In genomic region chr9:128098936-128099931, GRCh38 we compare ENCODE assay signal across 10 cellular contexts. TPM values are rescaled to one million over a fixed set of nuclear protein-coding genes. Genes with fewer than 3 reads are reported as not detected.
DNase-seq lines count a peak whose midpoint lies in the region; ATAC-seq and TF ChIP-seq lines count a peak whose summit lies in the region.
"Had no signal": no experiment of that assay in that cellular context is flagged by ENCODE, and none has a peak within 500 bp of the region (broad histone marks: within the 10 kb centered on the region; RNA-seq: fewer than 3 reads in every experiment).

No MANE protein-coding gene starts in this region.

- intact Hi-C loops in esophagus squamous epithelium (cut with DNase I) = no loop called here

- no peak for TF ChIP-seq POLR2A in esophagus squamous epithelium (IDR thresholded peaks at IDR 0.05)

- H2AFZ ChIP-seq in neuron (ENCODE audit: low read depth, low read length) = no peak overlapping the region

- 20 to 51% methylated on average over 12 to 18 of the region's 24 CpGs for WGBS in esophagus squamous epithelium, 2 donors

- TF ChIP-seq CTCF in BJ (IDR thresholded peaks at IDR 0.05; ENCODE audit: insufficient read depth, low read depth, low read length) (no peak), esophagus squamous epithelium (IDR thresholded peaks at IDR 0.05) (no peak)

- peak overlapping the region; percentile 51 for H3K27ac ChIP-seq in SJCRH30
- H3K27ac ChIP-seq in esophagus squamous epithelium = peak overlapping the region; percentile 89 to 96 (median 92)

- H3K4me1 ChIP-seq in SJCRH30 (peaks cover 37% of the 10 kb centered on the region), esophagus squamous epithelium (peaks cover 41 to 96% (median 47%) of the 10 kb centered on the region in 3 donors), neuron (ENCODE audit: insufficient read depth, low read length) (peaks cover 40% of the 10 kb centered on the region)

- H3K36me3 ChIP-seq in BJ (ENCODE audit: control insufficient read depth, insufficient read depth, low read length) (peaks cover 26% of the 10 kb centered on the region), SJCRH30 (peaks cover 21% of the 10 kb centered on the region), esophagus squamous epithelium (peaks cover 9 to 39% (median 36%) of the 10 kb centered on the region in 3 donors), neuron (ENCODE audit: insufficient read depth, low read length) (peaks cover 35% of the 10 kb centered on the region)

- CTCF ChIA-PET in BJ (lab: Yijun Ruan, JAX) = interaction anchor here (0.6 to 5.5 kb wide), 11 partner anchors 10 to 1543 kb away, joined by 3 to 33 read pairs (median 3); partner anchors contain the start of gene PIP5KL1

- H3K4me3 ChIP-seq in BJ (ENCODE audit: low read depth, low read length) (peak overlapping the region; percentile 49), SJCRH30 (peak overlapping the region; percentile 46), esophagus squamous epithelium (peak overlapping the region; percentile 31 to 65 (median 50)), neuron (ENCODE audit: low read length) (peak overlapping the region; percentile 54)

- H3K27me3 ChIP-seq in BJ (ENCODE audit: control insufficient read depth, insufficient read depth, low read length) (no peaks in the 10 kb centered on the region), SJCRH30 (no peaks in the 10 kb centered on the region), esophagus squamous epithelium (no peaks in the 10 kb centered on the region), neuron (ENCODE audit: insufficient read depth, low read length) (no peaks in the 10 kb centered on the region)

- DNase-seq in BJ (ENCODE audit: low read depth) (no peak), SJCRH30 (no peak), esophagus squamous epithelium (lab: John Stamatoyannopoulos, UW) (no peak), NCI-H1092 (lab: John Stamatoyannopoulos, UW) (no peak), KG1 (lab: John Stamatoyannopoulos, UW) (no peak), AML-193 (lab: John Stamatoyannopoulos, UW) (no peak)
- DNase-seq: stimulated activated CD4-positive, alpha-beta T cell treated with anti-CD3 and anti-CD28 coated beads, Interleukin-12 subunit alpha, Interleukin-12 subunit beta, amount 100 ng/mL, for 4 hours had no signal

- H3K9me3 ChIP-seq in SJCRH30 (replicated peaks) = no peaks in the 10 kb centered on the region
- H3K9me3 ChIP-seq in esophagus squamous epithelium = no peaks in the 10 kb centered on the region
- no peaks in the 10 kb centered on the region for H3K9me3 ChIP-seq in neuron (ENCODE audit: low read length)

- no peak for ATAC-seq in HG02981 (IDR thresholded peaks at IDR 0.05; ENCODE audit: unreplicated experiment)

- POLR2A ChIA-PET in BJ (lab: Charles Lee) = interaction anchor here (0.6 kb wide), 1 partner anchor 87 kb away, joined by 8 read pairs; no protein-coding TSS in a partner anchor

RNA-seq across cellular contexts. Expression of gene PTGES2, which starts 28.3 kb away (rescaled TPM):
- polyA plus RNA-seq in BJ (2011; rRNA removed) = 59.7 and 91.9 TPM in 2 replicates
- polyA minus RNA-seq in BJ (2011; rRNA and poly(A)+ RNA removed) = 35.4 and 59.8 TPM in 2 replicates
- total RNA-seq in SJCRH30 (2014; rRNA removed; shearing (Covaris generic)) = 53.8 and 56.7 TPM in 2 replicates
- 100 to 1,000 TPM in 1 of 4 donors, 10 to 100 TPM in 3; 54.2 to 118 (median 83.0) TPM for total RNA-seq in esophagus squamous epithelium

RNA-seq across cellular contexts. Expression of gene SLC25A25, which starts 31.2 kb away (rescaled TPM):
- 10.2 and 12.9 TPM in 2 replicates for polyA plus RNA-seq in BJ (2011; rRNA removed)
- polyA minus RNA-seq in BJ (2011; rRNA and poly(A)+ RNA removed) = 12.9 and 21.2 TPM in 2 replicates
- 24.1 and 29.3 TPM in 2 replicates for total RNA-seq in SJCRH30 (2014; rRNA removed; shearing (Covaris generic))
- total RNA-seq in esophagus squamous epithelium = 10 to 100 TPM; 15.8 to 37.9 (median 24.1) TPM

RNA-seq across cellular contexts. Expression of gene NAIF1, which starts 32.1 kb away (rescaled TPM):
- polyA plus RNA-seq in BJ (2011; rRNA removed) = 8.2 and 10.6 TPM in 2 replicates
- polyA minus RNA-seq in BJ (2011; rRNA and poly(A)+ RNA removed) = 5.4 and 8.1 TPM in 2 replicates
- 8.5 and 9.0 TPM in 2 replicates for total RNA-seq in SJCRH30 (2014; rRNA removed; shearing (Covaris generic))
- total RNA-seq in esophagus squamous epithelium = 1 to 10 TPM; 6.3 to 8.8 (median 7.8) TPM

RNA-seq across cellular contexts. Expression of gene LCN2, which starts 50.0 kb away (rescaled TPM):
- polyA plus RNA-seq in BJ (2011; rRNA removed) = not detected in 2 replicates
- not detected in 2 replicates for polyA minus RNA-seq in BJ (2011; rRNA and poly(A)+ RNA removed)
- not detected in 2 replicates for total RNA-seq in SJCRH30 (2014; rRNA removed; shearing (Covaris generic))
- 100 to 1,000 TPM in 3 of 4 donors, 10 to 100 TPM in 1; 36.2 to 931 (median 809) TPM for total RNA-seq in esophagus squamous epithelium
- total RNA-seq: T-helper 2 cell treated with Interferon-gamma antibody and Interleukin-4, amounts not matched to agents 100 ng/mL and 5 ng/mL, for 36 hours had no signal
